ENCODE assay signal across 9 cellular contexts in the genomic region with DNA sequence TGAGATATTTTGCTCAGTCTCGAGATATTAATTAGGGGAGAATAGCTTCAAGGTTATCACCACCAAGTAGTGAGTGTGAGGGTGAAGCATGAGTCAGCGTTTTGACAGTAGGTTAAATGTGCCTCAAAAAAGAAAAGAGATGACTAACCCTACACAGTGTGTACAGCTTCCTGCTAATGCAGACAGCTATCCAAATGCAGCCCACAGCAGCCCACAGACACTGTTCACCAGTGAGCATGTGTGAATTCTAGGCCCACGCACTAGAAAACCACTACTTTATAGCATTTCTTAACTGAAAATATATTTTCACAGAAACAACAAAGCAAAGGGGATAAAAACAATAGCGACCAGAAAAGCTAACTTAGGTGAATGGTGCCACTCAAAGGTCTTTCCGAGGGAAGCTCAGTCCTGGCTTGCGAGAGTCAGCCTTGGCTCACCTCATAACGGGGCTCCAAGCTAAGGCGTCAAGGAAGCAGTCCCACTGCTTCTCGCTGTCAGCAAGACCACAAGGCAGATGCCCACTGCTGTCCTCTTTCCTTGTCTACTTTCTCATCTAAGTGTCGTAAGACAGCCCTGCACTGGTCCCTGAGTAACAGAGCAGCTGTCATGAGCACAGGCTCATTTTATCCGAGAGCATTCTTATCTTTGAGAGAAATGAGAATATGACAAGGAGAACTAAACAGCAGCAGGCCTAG. TPM values are rescaled to one million over a fixed set of nuclear protein-coding genes. Genes with fewer than 3 reads are reported as not detected.
DNase-seq lines count a peak whose midpoint lies in the region; ATAC-seq and TF ChIP-seq lines count a peak whose summit lies in the region.
"Had no signal": no experiment of that assay in that cellular context is flagged by ENCODE, and none has a peak within 500 bp of the region (broad histone marks: within the 10 kb centered on the region; RNA-seq: fewer than 3 reads in every experiment).

No MANE protein-coding gene starts in this region.

- H3K4me3 ChIP-seq in left lung, result no peak overlapping the region

- DNase-seq in Ammon's horn (ENCODE audit: low spot score) (peak; percentile 65), HPDE6-E6E7 (ENCODE audit: extremely low spot score) (peak; percentile 33), left lung (no peak), NCI-H510A (lab: John Stamatoyannopoulos, UW) (no peak), left lobe of liver (ENCODE audit: low spot score) (no peak)
- peak; percentile 27 for DNase-seq in activated gamma-delta T cell treated with anti-CD3 and anti-CD28 coated beads, Interleukin-2, amount 50 U/mL, for 16 hours (ENCODE audit: low read depth)

- no peaks in the 10 kb centered on the region for H3K9me3 ChIP-seq in left lung

- no peak overlapping the region for H3K27ac ChIP-seq in left lung

- intact Hi-C loops in left lung (cut with DNase I), result no loop called here

- H3K4me1 ChIP-seq in left lung, result no peaks in the 10 kb centered on the region

- ATAC-seq in left lung, result peak; percentile 42
- no peak for ATAC-seq in HG02852 (IDR thresholded peaks at IDR 0.05; ENCODE audit: unreplicated experiment)
- no peak for ATAC-seq in left lobe of liver
- ATAC-seq in HG02571 (IDR thresholded peaks at IDR 0.05; ENCODE audit: unreplicated experiment), result no peak

- peaks cover 0 to 55% of the 10 kb centered on the region in 2 donors for H3K36me3 ChIP-seq in left lung

- TF ChIP-seq CTCF in left lung (IDR thresholded peaks at IDR 0.05), result no peak

- no peaks in the 10 kb centered on the region for H3K27me3 ChIP-seq in left lung

RNA-seq across cellular contexts. Expression of gene TXNRD3, which starts 47.6 kb away (rescaled TPM):
- total RNA-seq in left lung (10 to 100 TPM in 1 of 2 donors, 1 to 10 TPM in 1; 9.6 to 12.6 TPM), left lobe of liver (10.7 TPM)

RNA-seq across cellular contexts. Expression of gene C3orf22, which starts 48.6 kb away (rescaled TPM):
- total RNA-seq in left lung (not detected), left lobe of liver (not detected)
- total RNA-seq: SK-MEL-5 had no signal

Comparison
In these comparisons a context has a peak if more than half of its experiments do, and no peak if none do; other contexts are left out.
1. DNase-seq: peak in Ammon's horn (single experiment), HPDE6-E6E7 (single experiment) and activated gamma-delta T cell treated with anti-CD3 and anti-CD28 coated beads, Interleukin-2, amount 50 U/mL, for 16 hours (single experiment); none in left lung (0 of 2), NCI-H510A (single experiment) and left lobe of liver (single experiment).